ENCODE assay signal across 22 cellular contexts in genomic region chr2:165371356-165371755, GRCh38.
DNase-seq lines count a peak whose midpoint lies in the region; ATAC-seq lines count a peak whose summit lies in the region.
"Had no signal": no experiment of that assay in that cellular context is flagged by ENCODE, and none has a peak within 500 bp of the region (broad histone marks: within the 10 kb centered on the region; RNA-seq: fewer than 3 reads in every experiment).

No MANE protein-coding gene starts in this region.

- no peak overlapping the region for H3K27ac ChIP-seq in SJCRH30
- H3K27ac ChIP-seq: hepatocyte, HL-60, VCaP had no signal

- no peaks in the 10 kb centered on the region for H3K27me3 ChIP-seq in SJCRH30
- H3K27me3 ChIP-seq: hepatocyte had no signal

- H3K4me3 ChIP-seq in SJCRH30, result no peak overlapping the region
- H3K4me3 ChIP-seq: GM12878, hepatocyte had no signal

- no peaks in the 10 kb centered on the region for H3K36me3 ChIP-seq in SJCRH30

- H3K9me3 ChIP-seq in SJCRH30 (replicated peaks), result no peaks in the 10 kb centered on the region

- peak; percentile 96 for DNase-seq in DMS153 (lab: John Stamatoyannopoulos, UW)
- DNase-seq in NCI-H1105 (lab: John Stamatoyannopoulos, UW), result peak; percentile 83
- DNase-seq in NCI-H2171 (lab: John Stamatoyannopoulos, UW), result peak; percentile 12
- peak; percentile 5 to 60 for DNase-seq in SJCRH30
- no peak for DNase-seq in hepatic stellate cell (ENCODE audit: low spot score)
- DNase-seq: ACHN; amniotic stem cell; CD4-positive, alpha-beta T cell; effector CD8-positive, alpha-beta T cell; GOT3; KG1; NCI-H226; nucleus accumbens; SW 1271 had no signal

- no peak for ATAC-seq in HG02852 (IDR thresholded peaks at IDR 0.05; ENCODE audit: unreplicated experiment)
- no peak for ATAC-seq in HG03159 (IDR thresholded peaks at IDR 0.05; ENCODE audit: unreplicated experiment)
- no peak for ATAC-seq in HG03354 (IDR thresholded peaks at IDR 0.05; ENCODE audit: poor library complexity, severe bottlenecking, unreplicated experiment)
- ATAC-seq: GM12878, left lobe of liver had no signal

- 0 out of 2 replicates have a peak, but pooled peaks cover 2% of the 10 kb centered on the region for H3K4me1 ChIP-seq in SJCRH30
